ENCODE assay signal across 9 cellular contexts in the genomic region with DNA sequence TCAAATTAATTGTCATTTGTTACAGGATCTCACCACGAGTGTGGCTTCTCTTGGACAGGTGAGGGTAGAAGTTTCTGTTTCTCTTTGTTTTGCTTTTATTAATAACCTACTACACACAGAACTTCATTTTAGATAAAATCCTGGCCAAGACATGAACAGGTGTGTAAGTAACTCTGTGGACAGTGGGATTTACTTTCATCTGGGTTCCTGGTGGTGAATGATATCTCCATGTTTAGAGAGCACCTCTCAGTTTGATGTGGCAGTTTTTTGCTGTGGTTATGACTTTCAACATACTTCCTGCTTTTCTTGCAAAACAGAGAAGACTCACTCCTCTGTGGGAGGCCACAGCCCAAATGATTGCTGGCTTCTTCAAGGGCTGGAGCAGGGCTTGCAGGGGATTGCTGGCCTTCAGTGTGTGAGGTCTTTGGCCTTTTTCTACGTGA.
DNase-seq lines count a peak whose midpoint lies in the region; ATAC-seq and TF ChIP-seq lines count a peak whose summit lies in the region.
"Had no signal": no experiment of that assay in that cellular context is flagged by ENCODE, and none has a peak within 500 bp of the region (broad histone marks: within the 10 kb centered on the region; RNA-seq: fewer than 3 reads in every experiment).

No MANE protein-coding gene starts in this region.

- no peaks in the 10 kb centered on the region for H3K9me3 ChIP-seq in CD8-positive, alpha-beta memory T cell (ENCODE audit: low read length)
- no peaks in the 10 kb centered on the region for H3K9me3 ChIP-seq in muscle layer of colon (ENCODE audit: low read length)

- H3K27ac ChIP-seq in CD8-positive, alpha-beta memory T cell (ENCODE audit: low read depth, low read length): peak overlapping the region; percentile 26
- peak overlapping the region; percentile 42 for H3K27ac ChIP-seq in muscle layer of colon (ENCODE audit: low read depth, low read length)

- H3K27ac Mint-ChIP-seq in CD8-positive, alpha-beta memory T cell: peak overlapping the region; percentile 74 to 98 (median 94)
- peak overlapping the region; percentile 78 for H3K27ac Mint-ChIP-seq in activated naive CD8-positive, alpha-beta T cell treated with anti-CD3 and anti-CD28 coated beads, Interleukin-2, amount 50 U/mL, for 24 hours
- H3K27ac Mint-ChIP-seq in mesothelial cell of epicardium: no peak overlapping the region

- POLR2A ChIA-PET in CD8-positive, alpha-beta memory T cell (lab: Charles Lee): interaction anchor here (1.8 kb wide), 1 partner anchor 273 kb away, joined by 6 read pairs; a partner anchor contains a TSS

- H3K36me3 ChIP-seq in CD8-positive, alpha-beta memory T cell (ENCODE audit: insufficient read depth, low read length): no peaks in the 10 kb centered on the region
- H3K36me3 ChIP-seq in muscle layer of colon (ENCODE audit: insufficient read depth, low read length): no peaks in the 10 kb centered on the region

- H3K4me3 Mint-ChIP-seq in CD8-positive, alpha-beta memory T cell: peak overlapping the region; percentile 4 to 80 (median 67)
- peak overlapping the region; percentile 16 for H3K4me3 Mint-ChIP-seq in activated naive CD8-positive, alpha-beta T cell treated with anti-CD3 and anti-CD28 coated beads, Interleukin-2, amount 50 U/mL, for 24 hours
- H3K4me3 Mint-ChIP-seq in mesothelial cell of epicardium: no peak overlapping the region

- peak; percentile 58 for TF ChIP-seq POLR2A in NB4 (IDR thresholded peaks at IDR 0.05; ENCODE audit: extremely low read depth, insufficient read length)

- no peaks in the 10 kb centered on the region for H3K27me3 Mint-ChIP-seq in CD8-positive, alpha-beta memory T cell
- H3K27me3 Mint-ChIP-seq in activated naive CD8-positive, alpha-beta T cell treated with anti-CD3 and anti-CD28 coated beads, Interleukin-2, amount 50 U/mL, for 24 hours: peaks cover 8% of the 10 kb centered on the region
- H3K27me3 Mint-ChIP-seq in mesothelial cell of epicardium (ENCODE audit: low read depth): no peaks in the 10 kb centered on the region

- peaks cover 0 to 7% (median 4%) of the 10 kb centered on the region in 3 donors for H3K36me3 Mint-ChIP-seq in CD8-positive, alpha-beta memory T cell
- H3K36me3 Mint-ChIP-seq in activated naive CD8-positive, alpha-beta T cell treated with anti-CD3 and anti-CD28 coated beads, Interleukin-2, amount 50 U/mL, for 24 hours (ENCODE audit: low read depth): peaks cover 8% of the 10 kb centered on the region
- H3K36me3 Mint-ChIP-seq in mesothelial cell of epicardium: no peaks in the 10 kb centered on the region

- peaks cover 47% of the 10 kb centered on the region for H3K4me1 ChIP-seq in CD8-positive, alpha-beta memory T cell (ENCODE audit: insufficient read depth, low read length)
- H3K4me1 ChIP-seq in muscle layer of colon (ENCODE audit: insufficient read depth, low read length): peaks cover 19% of the 10 kb centered on the region

- peak; percentile 53 for ATAC-seq in GM21576 (IDR thresholded peaks at IDR 0.05; ENCODE audit: unreplicated experiment)
- ATAC-seq in activated naive CD8-positive, alpha-beta T cell treated with anti-CD3 and anti-CD28 coated beads, Interleukin-2, amount 50 U/mL, for 24 hours: peak; percentile 70
- ATAC-seq: HCT116 had no signal

- H3K4me3 ChIP-seq in CD8-positive, alpha-beta memory T cell (ENCODE audit: low read length): no peak overlapping the region
- H3K4me3 ChIP-seq in NB4 (ENCODE audit: low read depth, low read length) (peak overlapping the region; percentile 51), muscle layer of colon (ENCODE audit: low read depth in 1 of 2, low read length in 2 of 2) (no peak overlapping the region)

- CTCF ChIA-PET in CD8-positive, alpha-beta memory T cell (lab: Charles Lee): interaction anchor here (1.1 to 8.6 kb wide), 3 partner anchors 136 to 280 kb away, joined by 4 to 76 read pairs (median 5); a partner anchor contains a TSS

- peaks cover 53 to 71% (median 68%) of the 10 kb centered on the region in 3 donors for H3K4me1 Mint-ChIP-seq in CD8-positive, alpha-beta memory T cell
- H3K4me1 Mint-ChIP-seq in activated naive CD8-positive, alpha-beta T cell treated with anti-CD3 and anti-CD28 coated beads, Interleukin-2, amount 50 U/mL, for 24 hours: peaks cover 51% of the 10 kb centered on the region
- H3K4me1 Mint-ChIP-seq in mesothelial cell of epicardium: no peaks in the 10 kb centered on the region

- peaks cover 0 to 3% (median 0%) of the 10 kb centered on the region in 5 donors for H3K9me3 Mint-ChIP-seq in CD8-positive, alpha-beta memory T cell
- peaks cover 14% of the 10 kb centered on the region for H3K9me3 Mint-ChIP-seq in activated naive CD8-positive, alpha-beta T cell treated with anti-CD3 and anti-CD28 coated beads, Interleukin-2, amount 50 U/mL, for 24 hours
- peaks cover 7% of the 10 kb centered on the region for H3K9me3 Mint-ChIP-seq in mesothelial cell of epicardium

- no peak overlapping the region for H3K9ac ChIP-seq in muscle layer of colon (ENCODE audit: low read length)

- no peaks in the 10 kb centered on the region for H3K27me3 ChIP-seq in CD8-positive, alpha-beta memory T cell (ENCODE audit: insufficient read depth, low read length, poor library complexity, severe bottlenecking)
- no peaks in the 10 kb centered on the region for H3K27me3 ChIP-seq in muscle layer of colon (ENCODE audit: control insufficient read depth in 1 of 2, insufficient read depth in 2 of 2, low read length in 2 of 2)

- DNase-seq in CD8-positive, alpha-beta memory T cell: peak in 2 of 5 donors; percentile 50 to 52
- DNase-seq in NB4 (ENCODE audit: low read depth) (peak; percentile 99), GM19238 (ENCODE audit: insufficient read length, low spot score) (no peak), inferior parietal cortex (ENCODE audit: extremely low spot score) (no peak), mesothelial cell of epicardium (ENCODE audit: low spot score in 2 of 2, unreplicated experiment in 2 of 2) (no peak)
- peak; percentile 40 for DNase-seq in activated naive CD8-positive, alpha-beta T cell treated with anti-CD3 and anti-CD28 coated beads, Interleukin-2, amount 50 U/mL, for 24 hours

- no peak for TF ChIP-seq CTCF in NB4 (IDR thresholded peaks at IDR 0.05; ENCODE audit: low read depth, low read length)
- TF ChIP-seq CTCF in mesothelial cell of epicardium (IDR thresholded peaks at IDR 0.05; ENCODE audit: unreplicated experiment): no peak

Comparison
In these comparisons a context has a peak if more than half of its experiments do, and no peak if none do; other contexts are left out.
1. DNase-seq: peak in NB4 (single experiment) and activated naive CD8-positive, alpha-beta T cell treated with anti-CD3 and anti-CD28 coated beads, Interleukin-2, amount 50 U/mL, for 24 hours (single experiment); none in GM19238 (single experiment), inferior parietal cortex (single experiment) and mesothelial cell of epicardium (0 of 2).